Comparison of ENCODE assay signal across 10 cellular contexts in the genomic region with DNA sequence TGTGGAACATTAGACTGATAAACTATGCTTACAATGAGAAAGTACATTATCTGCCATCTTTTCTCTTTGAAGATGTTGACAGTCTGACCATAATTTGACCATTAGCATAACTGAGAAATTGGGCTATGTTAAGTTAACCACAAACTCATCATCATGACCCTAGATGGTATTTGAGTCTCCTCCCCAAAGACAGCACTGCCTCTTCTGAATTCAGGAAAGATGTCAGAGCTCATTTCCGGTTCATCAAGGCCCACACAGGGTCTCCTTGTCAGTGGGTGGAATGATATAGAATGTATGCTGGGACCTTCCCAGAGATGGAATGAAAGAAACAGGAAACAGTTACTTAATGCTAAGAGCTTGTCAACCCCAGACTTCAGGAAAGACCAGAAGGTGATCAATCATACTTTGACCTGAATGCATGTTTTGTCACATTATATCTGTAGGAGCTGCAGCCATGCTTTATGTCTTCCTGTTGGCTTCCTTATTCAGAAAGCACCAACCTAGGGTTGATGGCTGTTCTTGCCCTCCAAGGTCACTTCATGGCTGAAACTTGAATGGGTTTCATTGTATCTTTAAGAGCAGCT.
DNase-seq lines count a peak whose midpoint lies in the region; ATAC-seq and TF ChIP-seq lines count a peak whose summit lies in the region.
"Had no signal": no experiment of that assay in that cellular context is flagged by ENCODE, and none has a peak within 500 bp of the region (broad histone marks: within the 10 kb centered on the region; RNA-seq: fewer than 3 reads in every experiment).

No MANE protein-coding gene starts in this region.

- TF ChIP-seq POLR2A in sigmoid colon (IDR thresholded peaks at IDR 0.05): no peak

- intact Hi-C loops in colonic mucosa (cut with DNase I) (no loop called here), sigmoid colon (cut with DNase I) (no loop called here)

- DNase-seq in colonic mucosa (no peak), sigmoid colon (no peak), middle frontal gyrus (ENCODE audit: extremely low spot score, low spot score) (no peak)
- DNase-seq in central memory CD4-positive, alpha-beta T cell: no peak
- DNase-seq: activated naive CD4-positive, alpha-beta T cell treated with anti-CD3 and anti-CD28 coated beads, Interleukin-2, amount 10 ng/mL, durations not matched to agents 7 days and 5 days; esophagus squamous epithelium; GDM1 had no signal

- H3K27me3 ChIP-seq in colonic mucosa (no peaks in the 10 kb centered on the region), sigmoid colon (no peaks in the 10 kb centered on the region)

- H3K4me3 ChIP-seq in colonic mucosa (no peak overlapping the region), sigmoid colon (no peak overlapping the region)
- H3K4me3 ChIP-seq: esophagus squamous epithelium had no signal

- H3K9me3 ChIP-seq in colonic mucosa (no peaks in the 10 kb centered on the region), sigmoid colon (no peaks in the 10 kb centered on the region)
- H3K9me3 ChIP-seq: esophagus squamous epithelium had no signal

- H3K27ac ChIP-seq in colonic mucosa (peak overlapping the region; percentile 81), sigmoid colon (peak overlapping the region in 3 of 4 donors; percentile 11 to 39 (median 38))

- TF ChIP-seq CTCF in colonic mucosa (IDR thresholded peaks at IDR 0.05) (no peak), sigmoid colon (IDR thresholded peaks at IDR 0.05) (no peak)

- TF ChIP-seq EP300 in sigmoid colon (IDR thresholded peaks at IDR 0.05): no peak

- no peak overlapping the region for H3K9ac ChIP-seq in colonic mucosa (ENCODE audit: low read depth in 2 of 2, low read length in 2 of 2)

- no peaks in the 10 kb centered on the region for H3K36me3 ChIP-seq in colonic mucosa
- no peaks in the 10 kb centered on the region for H3K36me3 ChIP-seq in sigmoid colon
- H3K36me3 ChIP-seq: esophagus squamous epithelium had no signal

- ATAC-seq in GM19351 (IDR thresholded peaks at IDR 0.05; ENCODE audit: unreplicated experiment) (peak; percentile 35), HG03196 (IDR thresholded peaks at IDR 0.05; ENCODE audit: unreplicated experiment) (peak; percentile 37), HG02759 (IDR thresholded peaks at IDR 0.05; ENCODE audit: unreplicated experiment) (no peak)

- 72 to 81% methylated on average over 1 of the region's 1 CpG for WGBS in sigmoid colon, 2 donors

- H3K4me1 ChIP-seq in colonic mucosa (no peaks in the 10 kb centered on the region), sigmoid colon (peaks cover 0 to 9% (median 3%) of the 10 kb centered on the region in 4 donors)
